In genomic region chr9:106312913-106313312, GRCh38 we compare ENCODE assay signal across 20 cellular contexts.
"Had no signal": no experiment of that assay in that cellular context is flagged by ENCODE, and none has a peak within 500 bp of the region (broad histone marks: within the 10 kb centered on the region; RNA-seq: fewer than 3 reads in every experiment).

No MANE protein-coding gene starts in this region.

- H3K36me3 Mint-ChIP-seq: naive thymus-derived CD4-positive, alpha-beta T cell; neural progenitor cell had no signal

- H3K27ac Mint-ChIP-seq: naive thymus-derived CD4-positive, alpha-beta T cell; neural progenitor cell; progenitor cell of endocrine pancreas had no signal

- H3K27me3 Mint-ChIP-seq: naive thymus-derived CD4-positive, alpha-beta T cell; progenitor cell of endocrine pancreas had no signal

- ATAC-seq: esophagus mucosa; heart left ventricle; naive thymus-derived CD4-positive, alpha-beta T cell; right cardiac atrium had no signal

- FAIRE-seq: endometrium, frontal cortex, islet of Langerhans, small intestine, urothelium cell line had no signal

- H3K4me3 Mint-ChIP-seq: neural progenitor cell had no signal

- DNase-seq: effector memory CD4-positive, alpha-beta T cell; heart left ventricle; hippocampal formation; kidney glomerular epithelial cell; mesendoderm; naive thymus-derived CD4-positive, alpha-beta T cell; nucleus accumbens; ovary; right cardiac atrium; small intestine; stimulated activated CD4-positive, alpha-beta T cell treated with anti-CD3 and anti-CD28 coated beads, Interleukin-12 subunit alpha, Interleukin-12 subunit beta, amount 100 ng/mL, for 4 hours; stimulated activated naive CD4-positive, alpha-beta T cell; trophoblast cell had no signal
